8 cellular contexts compared by ENCODE assay signal in genomic region chr16:2603165-2604015, GRCh38.
DNase-seq lines count a peak whose midpoint lies in the region; ATAC-seq and TF ChIP-seq lines count a peak whose summit lies in the region.

No MANE protein-coding gene starts in this region.

- H2AFZ ChIP-seq in mammary epithelial cell (ENCODE audit: low read depth, low read length) = peak overlapping the region; percentile 81

- H3K9me3 ChIP-seq in WERI-Rb-1 (ENCODE audit: severe bottlenecking) (no peaks in the 10 kb centered on the region), mammary epithelial cell (replicated peaks; ENCODE audit: insufficient read depth, low read length) (no peaks in the 10 kb centered on the region)

- H3K4me1 ChIP-seq in mammary epithelial cell (ENCODE audit: insufficient read depth, low read length) = no peaks in the 10 kb centered on the region

- no peaks in the 10 kb centered on the region for H4K20me1 ChIP-seq in mammary epithelial cell (ENCODE audit: insufficient read depth, low read length)

- no peaks in the 10 kb centered on the region for H3K27me3 ChIP-seq in WERI-Rb-1 (ENCODE audit: insufficient read depth, low read depth, severe bottlenecking)
- no peaks in the 10 kb centered on the region for H3K27me3 ChIP-seq in mammary epithelial cell (ENCODE audit: insufficient read depth, low read length)

- WGBS in mammary epithelial cell (ENCODE audit: low coverage, missing lambda C conversion rate) = 1% methylated on average over 34 of the region's 58 CpGs

- dilution Hi-C loops in mammary epithelial cell (cut with HindIII; ENCODE audit: low sequenced_read_pairs) = no loop called here

- H3K4me2 ChIP-seq in mammary epithelial cell (ENCODE audit: insufficient read depth, low read depth, low read length) = peak overlapping the region; percentile 81

- TF ChIP-seq CTCF in WERI-Rb-1 (IDR thresholded peaks at IDR 0.05; ENCODE audit: low read depth, low read length) (no peak), mammary epithelial cell (conservative IDR thresholded peaks at IDR 0.05 in 1 of 2, IDR thresholded peaks at IDR 0.05 in 1 of 2; ENCODE audit: extremely low read depth in 1 of 2, insufficient read depth in 1 of 2, low read depth in 1 of 2, low read length in 2 of 2) (no peak)

- H3K4me3 ChIP-seq in WERI-Rb-1 (ENCODE audit: low read depth, low read length) = peak overlapping the region; percentile 93
- peak overlapping the region; percentile 75 to 100 (median 99) for H3K4me3 ChIP-seq in mammary epithelial cell (replicated peaks in 1 of 3; ENCODE audit: insufficient read depth in 1 of 3, low read depth in 2 of 3, low read length in 3 of 3)
- peak overlapping the region; percentile 63 to 94 (median 89) for H3K4me3 ChIP-seq in skin epidermis

- ATAC-seq in HG03097 (IDR thresholded peaks at IDR 0.05; ENCODE audit: low FRiP score, unreplicated experiment) = peak; percentile 49

- intact Hi-C loops in mammary epithelial cell (cut with micrococcal nuclease) = no loop called here

- H3K27ac ChIP-seq in WERI-Rb-1 = peak overlapping the region; percentile 82
- H3K27ac ChIP-seq in mammary epithelial cell (ENCODE audit: insufficient read depth, low read depth, low read length) = peak overlapping the region; percentile 50
- peak overlapping the region; percentile 58 to 94 (median 87) for H3K27ac ChIP-seq in skin epidermis

- in situ Hi-C loops in mammary epithelial cell (cut with MboI; ENCODE audit: low sequenced_read_pairs in 2 of 2) = no loop called here

- peaks cover 8% of the 10 kb centered on the region for H3K36me3 ChIP-seq in WERI-Rb-1
- no peaks in the 10 kb centered on the region for H3K36me3 ChIP-seq in mammary epithelial cell (ENCODE audit: insufficient read depth, low read length)

- CTCF ChIA-PET in mammary epithelial cell (lab: Charles Lee; ENCODE audit: low non-redundant PET) = no interaction called here

- peak overlapping the region; percentile 81 for H3K9ac ChIP-seq in mammary epithelial cell (ENCODE audit: insufficient read depth, low read length)

- TSS peak; percentile 52 for BruUV-seq in mammary epithelial cell (replicated peaks; lab: Mats Ljungman, UMichigan)

- H3K79me2 ChIP-seq in mammary epithelial cell (ENCODE audit: insufficient read depth, low read length) = peaks cover 34% of the 10 kb centered on the region

- peak; percentile 91 for DNase-seq in NK-92 treated with Interleukin-12 subunit alpha and Interleukin-12 subunit beta, amount 100 ng/mL, for 24 hours (lab: John Stamatoyannopoulos, UW)
- DNase-seq in NK-92 (lab: John Stamatoyannopoulos, UW; ENCODE audit: unreplicated experiment) (no peak), NCI-H2171 treated with DMSO at 0.1 percent for 48 hours (lab: John Stamatoyannopoulos, UW) (peak; percentile 92), WERI-Rb-1 (peak; percentile 97), mammary epithelial cell (peak; percentile 94), iPS-NIHi11 (ENCODE audit: low spot score) (peak; percentile 100)
